9 cellular contexts compared by ENCODE assay signal in genomic region chr5:127228540-127229184, GRCh38.
DNase-seq lines count a peak whose midpoint lies in the region; ATAC-seq lines count a peak whose summit lies in the region.
"Had no signal": no experiment of that assay in that cellular context is flagged by ENCODE, and none has a peak within 500 bp of the region (broad histone marks: within the 10 kb centered on the region; RNA-seq: fewer than 3 reads in every experiment).

No MANE protein-coding gene starts in this region.

- H3K36me3 Mint-ChIP-seq in activated T-cell treated with anti-CD3 and anti-CD28 coated beads, Interleukin-2, amount 50 U/mL, for 72 hours (ENCODE audit: insufficient read depth in 2 of 2): peaks cover 0 to 2% of the 10 kb centered on the region in 2 donors

- no peaks in the 10 kb centered on the region for H3K27me3 Mint-ChIP-seq in activated T-cell treated with anti-CD3 and anti-CD28 coated beads, Interleukin-2, amount 50 U/mL, for 72 hours (ENCODE audit: low read depth)

- H3K9me3 ChIP-seq in iPS-20b (ENCODE audit: insufficient read depth, low read depth, low read length): no peaks in the 10 kb centered on the region
- no peaks in the 10 kb centered on the region for H3K9me3 ChIP-seq in subcutaneous abdominal adipose tissue (ENCODE audit: control insufficient read depth in 5 of 5, low read length in 5 of 5)

- peak; percentile 11 for DNase-seq in NCI-H82 (lab: John Stamatoyannopoulos, UW)
- no peak for DNase-seq in NCI-H82 treated with DMSO at 0.1 percent for 48 hours (lab: John Stamatoyannopoulos, UW; ENCODE audit: unreplicated experiment)
- no peak for DNase-seq in activated T-cell treated with anti-CD3 and anti-CD28 coated beads, Interleukin-2, amount 50 U/mL, for 72 hours
- no peak for DNase-seq in OCI-M2 (lab: John Stamatoyannopoulos, UW; ENCODE audit: unreplicated experiment)
- no peak for DNase-seq in NCI-H146 treated with DMSO at 0.1 percent for 48 hours (lab: John Stamatoyannopoulos, UW; ENCODE audit: unreplicated experiment)
- no peak for DNase-seq in NCI-H2171 treated with DMSO at 0.1 percent for 48 hours (lab: John Stamatoyannopoulos, UW)

- H3K36me3 ChIP-seq in iPS-20b (ENCODE audit: insufficient read depth, low read depth, low read length): no peaks in the 10 kb centered on the region
- no peaks in the 10 kb centered on the region for H3K36me3 ChIP-seq in subcutaneous abdominal adipose tissue (ENCODE audit: control insufficient read depth in 5 of 5, insufficient read depth in 5 of 5, low read length in 5 of 5)

- ATAC-seq in activated T-cell treated with anti-CD3 and anti-CD28 coated beads, Interleukin-2, amount 50 U/mL, for 72 hours (replicated peaks in 1 of 2): no peak

- H3K27me3 ChIP-seq in iPS-20b (ENCODE audit: insufficient read depth, low read length) (peaks cover 17% of the 10 kb centered on the region; the same call in 1 of the 2 replicates), subcutaneous abdominal adipose tissue (ENCODE audit: control insufficient read depth in 5 of 5, insufficient read depth in 4 of 5, low read length in 5 of 5) (no peaks in the 10 kb centered on the region)

- no peak overlapping the region for H3K27ac ChIP-seq in iPS-20b (ENCODE audit: low read length)
- no peak overlapping the region for H3K27ac ChIP-seq in subcutaneous abdominal adipose tissue (ENCODE audit: low read depth, low read length)
- H3K27ac ChIP-seq: C4-2B had no signal

- peak overlapping the region; percentile 71 to 80 for H3K4me3 Mint-ChIP-seq in activated T-cell treated with anti-CD3 and anti-CD28 coated beads, Interleukin-2, amount 50 U/mL, for 72 hours

- H3K4me1 Mint-ChIP-seq in activated T-cell treated with anti-CD3 and anti-CD28 coated beads, Interleukin-2, amount 50 U/mL, for 72 hours (ENCODE audit: low read depth): peaks cover 16% of the 10 kb centered on the region

- no peak overlapping the region for H3K9ac ChIP-seq in iPS-20b (ENCODE audit: low read depth, low read length)
- peak overlapping the region in 4 of 5 donors; percentile 17 to 71 (median 68) for H3K9ac ChIP-seq in subcutaneous abdominal adipose tissue (ENCODE audit: low read length in 5 of 5)

- H3K9me3 Mint-ChIP-seq in activated T-cell treated with anti-CD3 and anti-CD28 coated beads, Interleukin-2, amount 50 U/mL, for 72 hours: peaks cover 2 to 3% of the 10 kb centered on the region in 2 donors

- no peaks in the 10 kb centered on the region for H3K4me1 ChIP-seq in iPS-20b (ENCODE audit: insufficient read depth, low read length)
- H3K4me1 ChIP-seq in subcutaneous abdominal adipose tissue (ENCODE audit: control insufficient read depth in 5 of 5, insufficient read depth in 5 of 5, low read length in 5 of 5): peaks cover 0 to 17% (median 13%) of the 10 kb centered on the region in 5 donors

- no peak overlapping the region for H3K27ac Mint-ChIP-seq in activated T-cell treated with anti-CD3 and anti-CD28 coated beads, Interleukin-2, amount 50 U/mL, for 72 hours

- H3K4me3 ChIP-seq in iPS-20b (ENCODE audit: low read length) (peak overlapping the region; percentile 48; the same call in 1 of the 2 replicates), subcutaneous abdominal adipose tissue (ENCODE audit: low read depth in 1 of 5, low read length in 5 of 5) (peak overlapping the region; percentile 54 to 83 (median 80))
